1 cellular context compared by ENCODE assay signal in genomic region chr12:131826064-131826928, GRCh38.
TF ChIP-seq lines count a peak whose summit lies in the region.

No MANE protein-coding gene starts in this region.

TF ChIP-seq in SK-N-SH, 30 proteins besides CTCF, POLR2A, EP300 and RAD21:
- TF ChIP-seq FOSL2 (IDR thresholded peaks at IDR 0.05; ENCODE audit: borderline replicate concordance, low read depth), result no peak
- no peak for TF ChIP-seq GATA2 (CRISPR knock-in tag; IDR thresholded peaks at IDR 0.05)
- TF ChIP-seq POLR2AphosphoS5 (IDR thresholded peaks at IDR 0.05; ENCODE audit: low read depth, low read length), result no peak
- TF ChIP-seq RXRA (IDR thresholded peaks at IDR 0.05; ENCODE audit: borderline replicate concordance, low read depth), result no peak
- no peak for TF ChIP-seq NRF1 (IDR thresholded peaks at IDR 0.05; ENCODE audit: low read depth, low read length)
- TF ChIP-seq MAX (IDR thresholded peaks at IDR 0.05; ENCODE audit: low read depth), result no peak
- no peak for TF ChIP-seq JUND (IDR thresholded peaks at IDR 0.05)
- TF ChIP-seq EZH2phosphoT487 (IDR thresholded peaks at IDR 0.05; ENCODE audit: borderline replicate concordance, low read depth), result no peak
- TF ChIP-seq YY1 (IDR thresholded peaks at IDR 0.05; ENCODE audit: low read depth), result no peak
- no peak for TF ChIP-seq ELF1 (IDR thresholded peaks at IDR 0.05)
TF ChIP-seq in SK-N-SH: peak in this region for 0.
